Comparison of ENCODE assay signal across 16 cellular contexts in genomic region chr22:35766654-35767580, GRCh38. TPM values are rescaled to one million over a fixed set of nuclear protein-coding genes. Genes with fewer than 3 reads are reported as not detected.
DNase-seq lines count a peak whose midpoint lies in the region; ATAC-seq and TF ChIP-seq lines count a peak whose summit lies in the region.
"Had no signal": no experiment of that assay in that cellular context is flagged by ENCODE, and none has a peak within 500 bp of the region (broad histone marks: within the 10 kb centered on the region; RNA-seq: fewer than 3 reads in every experiment).

No MANE protein-coding gene starts in this region.

- H3K9ac ChIP-seq in HUES64 (ENCODE audit: low read depth, low read length): no peak overlapping the region

- H3K27ac ChIP-seq in HUES64 (ENCODE audit: low read depth, low read length) (peak overlapping the region; percentile 48; the same call in 1 of the 2 replicates), sigmoid colon (peak overlapping the region; percentile 35 to 45 (median 38)), hepatocyte (no peak overlapping the region)
- H3K27ac ChIP-seq: pancreas, suprapubic skin had no signal

- no peak for TF ChIP-seq POLR2A in sigmoid colon (IDR thresholded peaks at IDR 0.05)

- peak overlapping the region in 4 of 5 experiments; percentile 2 to 90 (median 54) for H3K27ac Mint-ChIP-seq in brain
- H3K27ac Mint-ChIP-seq: activated CD4-positive, alpha-beta T cell treated with anti-CD3 and anti-CD28 coated beads, Interleukin-2, amount 10 ng/mL, durations not matched to agents 24 days and 14 days; CD4-positive, alpha-beta memory T cell; immature natural killer cell; T-cell had no signal

- intact Hi-C loops in left ventricle myocardium superior (cut with micrococcal nuclease) (no loop called here), sigmoid colon (cut with DNase I) (no loop called here)

- CTCF ChIA-PET in HEK293T (lab: Yijun Ruan, JAX): no interaction called here

- DNase-seq in left ventricle myocardium superior (no peak), sigmoid colon (no peak), foreskin fibroblast (no peak), HEK293T (ENCODE audit: extremely low spot score) (no peak), hepatocyte (ENCODE audit: low spot score) (no peak)
- DNase-seq: activated CD4-positive, alpha-beta T cell treated with anti-CD3 and anti-CD28 coated beads, Interleukin-2, amount 10 ng/mL, durations not matched to agents 24 days and 14 days; HCEC 1CT; immature natural killer cell; MG63; pancreas; T-cell had no signal

- H3K4me1 ChIP-seq in HUES64 (ENCODE audit: insufficient read depth, low read length) (peaks cover 17% of the 10 kb centered on the region), sigmoid colon (peaks cover 0 to 14% (median 1%) of the 10 kb centered on the region in 4 donors), hepatocyte (ENCODE audit: insufficient read depth) (no peaks in the 10 kb centered on the region)
- H3K4me1 ChIP-seq: pancreas, suprapubic skin had no signal

- no peaks in the 10 kb centered on the region for H3K9me3 ChIP-seq in HUES64 (ENCODE audit: insufficient read depth, low read depth, low read length)
- no peaks in the 10 kb centered on the region for H3K9me3 ChIP-seq in sigmoid colon
- no peaks in the 10 kb centered on the region for H3K9me3 ChIP-seq in hepatocyte (ENCODE audit: low read depth)
- H3K9me3 ChIP-seq: MG63, pancreas, suprapubic skin had no signal

- H3K27me3 Mint-ChIP-seq in brain: no peaks in the 10 kb centered on the region

- H3K36me3 ChIP-seq in HUES64 (ENCODE audit: insufficient read depth, low read length): 0 out of 2 replicates have a peak, but pooled peaks cover 5% of the 10 kb centered on the region
- peaks cover 0 to 12% (median 0%) of the 10 kb centered on the region in 4 donors for H3K36me3 ChIP-seq in sigmoid colon
- H3K36me3 ChIP-seq in hepatocyte (replicated peaks; ENCODE audit: insufficient read depth, low read depth): no peaks in the 10 kb centered on the region
- H3K36me3 ChIP-seq: pancreas, suprapubic skin had no signal

- H3K27me3 ChIP-seq in HUES64 (ENCODE audit: insufficient read depth, low read length) (no peaks in the 10 kb centered on the region), sigmoid colon (no peaks in the 10 kb centered on the region), hepatocyte (no peaks in the 10 kb centered on the region)
- H3K27me3 ChIP-seq: MG63, pancreas, suprapubic skin had no signal

- H3K4me3 ChIP-seq in HUES64 (ENCODE audit: low read length): no peak overlapping the region; the same call in 1 of the 2 replicates
- no peak overlapping the region for H3K4me3 ChIP-seq in sigmoid colon
- H3K4me3 ChIP-seq in foreskin fibroblast (ENCODE audit: low read depth in 1 of 2, low read length in 2 of 2): no peak overlapping the region
- H3K4me3 ChIP-seq in hepatocyte: no peak overlapping the region
- H3K4me3 ChIP-seq: MG63, pancreas, suprapubic skin had no signal

- TF ChIP-seq CTCF in brain (conservative IDR thresholded peaks at IDR 0.05) (no peak), sigmoid colon (IDR thresholded peaks at IDR 0.05) (no peak), foreskin fibroblast (IDR thresholded peaks at IDR 0.05; ENCODE audit: low read depth, low read length) (no peak), hepatocyte (IDR thresholded peaks at IDR 0.05; ENCODE audit: poor library complexity) (no peak)

- H4K20me1 ChIP-seq in hepatocyte (ENCODE audit: insufficient read depth, poor library complexity, severe bottlenecking): peaks cover 2% of the 10 kb centered on the region

- H3K4me1 Mint-ChIP-seq in brain: peaks cover 43% of the 10 kb centered on the region
- H3K4me1 Mint-ChIP-seq: activated CD4-positive, alpha-beta T cell treated with anti-CD3 and anti-CD28 coated beads, Interleukin-2, amount 10 ng/mL, durations not matched to agents 24 days and 14 days; immature natural killer cell; T-cell had no signal

- peaks cover 20% of the 10 kb centered on the region for H3K79me2 ChIP-seq in hepatocyte

- H3K9me2 ChIP-seq in hepatocyte (replicated peaks; ENCODE audit: insufficient read depth): no peaks in the 10 kb centered on the region

- H3K9me3 Mint-ChIP-seq in brain: no peaks in the 10 kb centered on the region
- H3K9me3 Mint-ChIP-seq: activated CD4-positive, alpha-beta T cell treated with anti-CD3 and anti-CD28 coated beads, Interleukin-2, amount 10 ng/mL, durations not matched to agents 24 days and 14 days; T-cell had no signal

- peaks cover 39% of the 10 kb centered on the region for H3K36me3 Mint-ChIP-seq in brain
- H3K36me3 Mint-ChIP-seq: CD4-positive, alpha-beta memory T cell; immature natural killer cell; T-cell had no signal

- H2AFZ ChIP-seq in hepatocyte: no peak overlapping the region

- no peak overlapping the region for H3K4me2 ChIP-seq in hepatocyte

- ATAC-seq in left ventricle myocardium superior (peak; percentile 82), HG03520 (IDR thresholded peaks at IDR 0.05; ENCODE audit: unreplicated experiment) (no peak)
- ATAC-seq: T-cell had no signal

- 80% methylated on average over 9 of the region's 10 CpGs for WGBS in HUES64
- WGBS in sigmoid colon, 2 donors: 81 to 86% methylated on average over 10 of the region's 10 CpGs
- 80% methylated on average over 10 of the region's 10 CpGs for WGBS in hepatocyte (ENCODE audit: low lambda C conversion rate, missing lambda C conversion rate)

- H3K4me3 Mint-ChIP-seq in brain: peak overlapping the region in 3 of 5 experiments; percentile 10 to 53 (median 12)
- H3K4me3 Mint-ChIP-seq: activated CD4-positive, alpha-beta T cell treated with anti-CD3 and anti-CD28 coated beads, Interleukin-2, amount 10 ng/mL, durations not matched to agents 24 days and 14 days; CD4-positive, alpha-beta memory T cell; immature natural killer cell; T-cell had no signal

- POLR2A ChIA-PET in HEK293T (lab: Yijun Ruan, JAX): no interaction called here

- TF ChIP-seq EP300 in sigmoid colon (IDR thresholded peaks at IDR 0.05): no peak

TF ChIP-seq in HEK293T, 16 proteins besides CTCF, POLR2A, EP300 and RAD21:
- TF ChIP-seq BHLHE40 (IDR thresholded peaks at IDR 0.05; ENCODE audit: borderline replicate concordance) (no peak), L3MBTL2 (conservative IDR thresholded peaks at IDR 0.05) (no peak), SP1 (IDR thresholded peaks at IDR 0.05) (no peak), TARDBP (IDR thresholded peaks at IDR 0.05) (no peak), PKNOX1 (IDR thresholded peaks at IDR 0.05) (no peak), LEF1 (IDR thresholded peaks at IDR 0.05; ENCODE audit: borderline replicate concordance) (no peak)

RNA-seq across cellular contexts. Expression of gene APOL5, which starts 49.2 kb away (rescaled TPM):
- polyA plus RNA-seq in HUES64 (2013, experiment 1 of 2): not detected
- not detected for polyA plus RNA-seq in HUES64 (2013, experiment 2 of 2)
- polyA plus RNA-seq in brain (ENCODE audit: insufficient read depth, low read depth, low replicate concordance): not detected
- total RNA-seq in left ventricle myocardium superior: not detected
- not detected for total RNA-seq in sigmoid colon
- polyA plus RNA-seq in sigmoid colon: not detected
- not detected in 2 replicates for total RNA-seq in hepatocyte
- not detected in 2 replicates for polyA plus RNA-seq in hepatocyte
- total RNA-seq: activated CD4-positive, alpha-beta T cell treated with anti-CD3 and anti-CD28 coated beads, Interleukin-2, amount 10 ng/mL, durations not matched to agents 24 days and 14 days; CD4-positive, alpha-beta memory T cell; pancreas; T-cell had no signal
- polyA plus RNA-seq: CD4-positive, alpha-beta memory T cell; immature natural killer cell had no signal
